8 cellular contexts compared by ENCODE assay signal in genomic region chr11:47393163-47394049, GRCh38. TPM values are rescaled to one million over a fixed set of nuclear protein-coding genes. Genes with fewer than 3 reads are reported as not detected.
DNase-seq lines count a peak whose midpoint lies in the region; ATAC-seq and TF ChIP-seq lines count a peak whose summit lies in the region.

No MANE protein-coding gene starts in this region.

- H3K9me3 Mint-ChIP-seq in stimulated activated naive CD8-positive, alpha-beta T cell treated with anti-CD3 and anti-CD28 coated beads, Interleukin-15, Interleukin-2, amounts not matched to agents 100 ng/mL and 50 ng/mL, for 24 hours = no peaks in the 10 kb centered on the region
- H3K9me3 Mint-ChIP-seq in Calu3 (ENCODE audit: low read depth, unreplicated experiment) = no peaks in the 10 kb centered on the region
- no peaks in the 10 kb centered on the region for H3K9me3 Mint-ChIP-seq in endodermal cell

- no peak for DNase-seq in stimulated activated naive CD8-positive, alpha-beta T cell treated with anti-CD3 and anti-CD28 coated beads, Interleukin-15, Interleukin-2, amounts not matched to agents 100 U/mL and 50 U/mL, for 24 hours
- peak; percentile 62 for DNase-seq in astrocyte of the hippocampus (ENCODE audit: low read depth, low spot score)
- DNase-seq in lower lobe of right lung = peak; percentile 74
- DNase-seq in Calu3 = no peak
- no peak for DNase-seq in endodermal cell

- H3K4me1 ChIP-seq in lower lobe of right lung (peaks cover 62% of the 10 kb centered on the region), endodermal cell (ENCODE audit: control insufficient read depth, insufficient read depth, low read length) (no peaks in the 10 kb centered on the region)

- no TSS peak for BruUV-seq in Calu3 (replicated peaks; lab: Mats Ljungman, UMichigan)

- no peaks in the 10 kb centered on the region for H3K36me3 ChIP-seq in lower lobe of right lung
- H3K36me3 ChIP-seq in endodermal cell (ENCODE audit: control insufficient read depth, insufficient read depth, low read length) = no peaks in the 10 kb centered on the region

- H3K27ac ChIP-seq in lower lobe of right lung = peak overlapping the region; percentile 93
- no peak overlapping the region for H3K27ac ChIP-seq in endodermal cell (ENCODE audit: low read depth, low read length)

- 93% methylated on average over 11 to 19 of the region's 20 CpGs for WGBS in endodermal cell (ENCODE audit: insufficient coverage in 1 of 2, insufficient read length in 1 of 2), 2 experiments

- ATAC-seq in stimulated activated naive CD8-positive, alpha-beta T cell treated with anti-CD3 and anti-CD28 coated beads, Interleukin-15, Interleukin-2, amounts not matched to agents 100 U/mL and 50 U/mL, for 24 hours = no peak
- ATAC-seq in lower lobe of right lung (peak; percentile 9 to 28), GM18519 (IDR thresholded peaks at IDR 0.05; ENCODE audit: low FRiP score, unreplicated experiment) (no peak), GM18502 (IDR thresholded peaks at IDR 0.05; ENCODE audit: poor library complexity, unreplicated experiment) (no peak)

- H3K36me3 Mint-ChIP-seq in stimulated activated naive CD8-positive, alpha-beta T cell treated with anti-CD3 and anti-CD28 coated beads, Interleukin-15, Interleukin-2, amounts not matched to agents 100 ng/mL and 50 ng/mL, for 24 hours (ENCODE audit: low read depth) = no peaks in the 10 kb centered on the region
- H3K36me3 Mint-ChIP-seq in Calu3 (ENCODE audit: insufficient read depth, unreplicated experiment) (no peaks in the 10 kb centered on the region), endodermal cell (ENCODE audit: low read depth) (no peaks in the 10 kb centered on the region)

- H3K4me1 Mint-ChIP-seq in stimulated activated naive CD8-positive, alpha-beta T cell treated with anti-CD3 and anti-CD28 coated beads, Interleukin-15, Interleukin-2, amounts not matched to agents 100 ng/mL and 50 ng/mL, for 24 hours (ENCODE audit: low read depth) = peaks cover 61% of the 10 kb centered on the region
- H3K4me1 Mint-ChIP-seq in Calu3 (ENCODE audit: low read depth, unreplicated experiment) (no peaks in the 10 kb centered on the region), endodermal cell (peaks cover 6% of the 10 kb centered on the region)

- TF ChIP-seq CTCF in lower lobe of right lung (IDR thresholded peaks at IDR 0.05) = no peak
- no peak for TF ChIP-seq CTCF in Calu3 (IDR thresholded peaks at IDR 0.05; ENCODE audit: unreplicated experiment)
- no peak for TF ChIP-seq CTCF in endodermal cell (conservative IDR thresholded peaks at IDR 0.05)

- peak overlapping the region; percentile 20 for H3K4me3 Mint-ChIP-seq in stimulated activated naive CD8-positive, alpha-beta T cell treated with anti-CD3 and anti-CD28 coated beads, Interleukin-15, Interleukin-2, amounts not matched to agents 100 ng/mL and 50 ng/mL, for 24 hours
- H3K4me3 Mint-ChIP-seq in Calu3 (ENCODE audit: low read depth, unreplicated experiment) = no peak overlapping the region
- H3K4me3 Mint-ChIP-seq in endodermal cell = no peak overlapping the region

- H3K27me3 ChIP-seq in lower lobe of right lung (ENCODE audit: low read depth) = no peaks in the 10 kb centered on the region
- H3K27me3 ChIP-seq in endodermal cell (ENCODE audit: control insufficient read depth, insufficient read depth, low read length, poor library complexity, severe bottlenecking) = no peaks in the 10 kb centered on the region

- H3K9ac ChIP-seq in endodermal cell (ENCODE audit: extremely low read depth, low read length, poor library complexity, severe bottlenecking) = no peak overlapping the region

- intact Hi-C loops in lower lobe of right lung (cut with DNase I) = no loop called here
- intact Hi-C loops in Calu3 (cut with micrococcal nuclease; ENCODE audit: unreplicated experiment) = no loop called here

- CTCF ChIA-PET in Calu3 (lab: Charles Lee) = no interaction called here

- no peaks in the 10 kb centered on the region for H3K9me3 ChIP-seq in lower lobe of right lung
- H3K9me3 ChIP-seq in endodermal cell (ENCODE audit: control insufficient read depth, low read length) = no peaks in the 10 kb centered on the region

- H3K27me3 Mint-ChIP-seq in stimulated activated naive CD8-positive, alpha-beta T cell treated with anti-CD3 and anti-CD28 coated beads, Interleukin-15, Interleukin-2, amounts not matched to agents 100 ng/mL and 50 ng/mL, for 24 hours = no peaks in the 10 kb centered on the region
- H3K27me3 Mint-ChIP-seq in Calu3 (ENCODE audit: unreplicated experiment) (peaks cover 8% of the 10 kb centered on the region), endodermal cell (ENCODE audit: insufficient read depth) (no peaks in the 10 kb centered on the region)

- peak overlapping the region; percentile 90 for H3K27ac Mint-ChIP-seq in stimulated activated naive CD8-positive, alpha-beta T cell treated with anti-CD3 and anti-CD28 coated beads, Interleukin-15, Interleukin-2, amounts not matched to agents 100 ng/mL and 50 ng/mL, for 24 hours
- H3K27ac Mint-ChIP-seq in Calu3 (ENCODE audit: unreplicated experiment) (no peak overlapping the region), endodermal cell (no peak overlapping the region)

- peak overlapping the region; percentile 40 for H3K4me3 ChIP-seq in lower lobe of right lung
- H3K4me3 ChIP-seq in endodermal cell (ENCODE audit: low read length) = no peak overlapping the region

RNA-seq across cellular contexts. Expression of gene SLC39A13, which starts 15.0 kb away (rescaled TPM):
- total RNA-seq in lower lobe of right lung (48.0 TPM), Calu3 (2022) (23.8 and 24.3 TPM in 2 replicates), endodermal cell (10 to 100 TPM; 34.7 to 40.4 TPM)
- polyA plus RNA-seq in endodermal cell (2013, experiment 1 of 2) = 38.8 TPM
- polyA plus RNA-seq in endodermal cell (2013, experiment 2 of 2) = 31.4 TPM

RNA-seq across cellular contexts. Expression of gene SPI1, which starts 15.1 kb away (rescaled TPM):
- total RNA-seq in lower lobe of right lung (295 TPM), Calu3 (2022) (not detected in 2 replicates), endodermal cell (not detected)
- polyA plus RNA-seq in endodermal cell (2013, experiment 1 of 2) = not detected
- polyA plus RNA-seq in endodermal cell (2013, experiment 2 of 2) = 0.25 TPM

RNA-seq across cellular contexts. Expression of gene PSMC3, which starts 32.8 kb away (rescaled TPM):
- 77.1 TPM for total RNA-seq in lower lobe of right lung
- 154 and 173 TPM in 2 replicates for total RNA-seq in Calu3 (2022)
- total RNA-seq in endodermal cell = 100 to 1,000 TPM; 152 to 175 TPM
- polyA plus RNA-seq in endodermal cell (2013, experiment 1 of 2) = 124 TPM
- 129 TPM for polyA plus RNA-seq in endodermal cell (2013, experiment 2 of 2)

RNA-seq across cellular contexts. Expression of gene MYBPC3, which starts 40.9 kb away (rescaled TPM):
- total RNA-seq in lower lobe of right lung (0.86 TPM), Calu3 (2022) (not detected in 2 replicates), endodermal cell (under 1 TPM in 1 of 2 donors, not detected in 1; 0.07 TPM)
- not detected for polyA plus RNA-seq in endodermal cell (2013, experiment 1 of 2)
- not detected for polyA plus RNA-seq in endodermal cell (2013, experiment 2 of 2)

RNA-seq across cellular contexts. Expression of gene RAPSN, which starts 55.5 kb away (rescaled TPM):
- total RNA-seq in lower lobe of right lung (1.2 TPM), Calu3 (2022) (1.8 and 3.6 TPM in 2 replicates), endodermal cell (under 1 TPM; 0.40 to 0.64 TPM)
- polyA plus RNA-seq in endodermal cell (2013, experiment 1 of 2) = not detected
- polyA plus RNA-seq in endodermal cell (2013, experiment 2 of 2) = 0.33 TPM

Comparison
In these comparisons a context has a peak if more than half of its experiments do, and no peak if none do; other contexts are left out.
1. ATAC-seq: peak in lower lobe of right lung (2 of 2); none in stimulated activated naive CD8-positive, alpha-beta T cell treated with anti-CD3 and anti-CD28 coated beads, Interleukin-15, Interleukin-2, amounts not matched to agents 100 U/mL and 50 U/mL, for 24 hours (single experiment), GM18519 (single experiment) and GM18502 (single experiment).
2. DNase-seq: peak in astrocyte of the hippocampus (single experiment) and lower lobe of right lung (single experiment); none in stimulated activated naive CD8-positive, alpha-beta T cell treated with anti-CD3 and anti-CD28 coated beads, Interleukin-15, Interleukin-2, amounts not matched to agents 100 U/mL and 50 U/mL, for 24 hours (single experiment), Calu3 (single experiment) and endodermal cell (single experiment).
3. RNA of gene SPI1, which starts 15.1 kb away (total RNA-seq): 295 TPM in lower lobe of right lung (single experiment); not detected in endodermal cell and not detected in Calu3; every median in the first group is over 100 times any median in the second.